Comparison of ENCODE assay signal across 8 cellular contexts in genomic region chr7:8260871-8261707, GRCh38. TPM values are rescaled to one million over a fixed set of nuclear protein-coding genes. Genes with fewer than 3 reads are reported as not detected.
DNase-seq lines count a peak whose midpoint lies in the region; ATAC-seq and TF ChIP-seq lines count a peak whose summit lies in the region.

No MANE protein-coding gene starts in this region.

- ATAC-seq in GM21528 (IDR thresholded peaks at IDR 0.05; ENCODE audit: low FRiP score, unreplicated experiment) = peak; percentile 31
- ATAC-seq in activated B cell treated with CpG ODN at 0.5 μM for 24 hours (ENCODE audit: low read depth) = no peak

- H3K4me3 ChIP-seq in esophagus squamous epithelium (peak overlapping the region; percentile 60 to 90 (median 74)), mucosa of stomach (ENCODE audit: low read length) (peak overlapping the region; percentile 94)

- H3K36me3 ChIP-seq in esophagus squamous epithelium (no peaks in the 10 kb centered on the region), mucosa of stomach (ENCODE audit: control insufficient read depth, insufficient read depth, low read length) (no peaks in the 10 kb centered on the region)

- intact Hi-C loops in activated B cell treated with CpG ODN at 0.5 μM for 24 hours (cut with micrococcal nuclease) (no loop called here), esophagus squamous epithelium (cut with DNase I) (no loop called here)

- peaks cover 0 to 22% (median 0%) of the 10 kb centered on the region in 3 donors for H3K4me1 ChIP-seq in esophagus squamous epithelium
- peaks cover 8% of the 10 kb centered on the region for H3K4me1 ChIP-seq in mucosa of stomach (ENCODE audit: control insufficient read depth, insufficient read depth, low read length)

- no peak overlapping the region for H3K27ac Mint-ChIP-seq in activated B cell treated with CpG ODN at 0.5 μM for 24 hours

- H3K27me3 ChIP-seq in esophagus squamous epithelium (peaks cover 0 to 33% (median 0%) of the 10 kb centered on the region in 4 donors), mucosa of stomach (ENCODE audit: control insufficient read depth, insufficient read depth, low read length) (no peaks in the 10 kb centered on the region)

- H3K9ac ChIP-seq in mucosa of stomach (ENCODE audit: low read length) = peak overlapping the region; percentile 97

- peaks cover 52% of the 10 kb centered on the region for H3K27me3 Mint-ChIP-seq in activated B cell treated with CpG ODN at 0.5 μM for 24 hours

- TF ChIP-seq POLR2A in esophagus squamous epithelium (IDR thresholded peaks at IDR 0.05) = no peak

- peak overlapping the region; percentile 69 for H3K4me3 Mint-ChIP-seq in activated B cell treated with CpG ODN at 0.5 μM for 24 hours

- H3K9me3 ChIP-seq in esophagus squamous epithelium (no peaks in the 10 kb centered on the region), mucosa of stomach (ENCODE audit: control insufficient read depth, low read length) (no peaks in the 10 kb centered on the region)

- peaks cover 9% of the 10 kb centered on the region for H3K4me1 Mint-ChIP-seq in activated B cell treated with CpG ODN at 0.5 μM for 24 hours

- no peak for TF ChIP-seq CTCF in activated B cell treated with CpG ODN at 0.5 μM for 24 hours (IDR thresholded peaks at IDR 0.05)
- no peak for TF ChIP-seq CTCF in esophagus squamous epithelium (IDR thresholded peaks at IDR 0.05)

- H3K36me3 Mint-ChIP-seq in activated B cell treated with CpG ODN at 0.5 μM for 24 hours (ENCODE audit: low read depth) = no peaks in the 10 kb centered on the region

- 13 to 19% methylated on average over 25 of the region's 32 CpGs for WGBS in esophagus squamous epithelium, 2 donors

- CTCF ChIA-PET in activated B cell treated with CpG ODN at 0.5 μM for 24 hours (lab: Charles Lee) = no interaction called here

- DNase-seq in DMS153 (lab: John Stamatoyannopoulos, UW) = peak; percentile 71
- DNase-seq in NCI-H128 (lab: John Stamatoyannopoulos, UW; ENCODE audit: unreplicated experiment) = peak; percentile 32
- no peak for DNase-seq in activated B cell treated with CpG ODN at 0.5 μM for 24 hours
- no peak for DNase-seq in esophagus squamous epithelium (lab: John Stamatoyannopoulos, UW)
- DNase-seq in ureter (ENCODE audit: low spot score) = peak; percentile 60
- no peak for DNase-seq in NK-92 treated with Interleukin-12 subunit alpha and Interleukin-12 subunit beta, amount 100 ng/mL, for 24 hours (lab: John Stamatoyannopoulos, UW)

- H3K27ac ChIP-seq in esophagus squamous epithelium = peak overlapping the region; percentile 73 to 87 (median 84)

- POLR2A ChIA-PET in activated B cell treated with CpG ODN at 0.5 μM for 24 hours (lab: Charles Lee) = interaction anchor here (0.7 kb wide), 1 partner anchor 81 kb away, joined by 7 read pairs; no protein-coding TSS in a partner anchor

- H3K9me3 Mint-ChIP-seq in activated B cell treated with CpG ODN at 0.5 μM for 24 hours = peaks cover 5% of the 10 kb centered on the region

RNA-seq across cellular contexts. Expression of gene ICA1, which starts 0.9 kb away (rescaled TPM):
- total RNA-seq in activated B cell treated with CpG ODN at 0.5 μM for 24 hours (not detected in 2 replicates), esophagus squamous epithelium (10 to 100 TPM in 1 of 4 donors, 1 to 10 TPM in 3; 5.6 to 12.6 (median 9.6) TPM), ureter (74.6 TPM)

Comparison
In these comparisons a context has a peak if more than half of its experiments do, and no peak if none do; other contexts are left out.
1. DNase-seq: peak in DMS153 (single experiment), NCI-H128 (single experiment) and ureter (single experiment); none in activated B cell treated with CpG ODN at 0.5 μM for 24 hours (single experiment), esophagus squamous epithelium (single experiment) and NK-92 treated with Interleukin-12 subunit alpha and Interleukin-12 subunit beta, amount 100 ng/mL, for 24 hours (single experiment).